ENCODE assay signal across 1 cellular context in the genomic region with DNA sequence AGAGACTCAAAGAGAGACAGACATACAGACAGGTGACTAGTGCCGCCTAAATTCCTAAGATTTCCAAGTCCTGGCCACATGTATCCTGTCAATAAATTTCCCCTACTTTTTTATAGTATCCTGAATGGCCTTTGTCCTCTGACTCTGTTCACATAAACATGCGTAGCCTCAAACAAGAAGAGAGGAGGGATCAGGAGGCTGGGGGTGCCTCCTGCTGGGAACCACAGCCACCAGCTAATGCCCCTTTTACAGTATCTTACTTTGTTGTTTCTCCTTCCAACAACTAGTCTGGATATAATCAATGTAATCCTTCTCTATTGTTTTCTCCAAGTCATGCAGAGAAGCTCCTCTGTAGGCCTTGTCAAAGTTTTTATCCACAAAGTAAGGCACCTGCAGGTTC.
TF ChIP-seq lines count a peak whose summit lies in the region.

No MANE protein-coding gene starts in this region.

TF ChIP-seq in endothelial cell of umbilical vein, 7 proteins besides CTCF, POLR2A, EP300 and RAD21:
- TF ChIP-seq FOS (IDR thresholded peaks at IDR 0.05; ENCODE audit: borderline replicate concordance, insufficient read depth, low read length) (no peak), MYC (IDR thresholded peaks at IDR 0.05; ENCODE audit: low read depth, low read length) (no peak), EZH2 (IDR thresholded peaks at IDR 0.05; ENCODE audit: borderline replicate concordance, low read depth, low read length, severe bottlenecking) (no peak), GATA2 (IDR thresholded peaks at IDR 0.05; ENCODE audit: insufficient read depth, insufficient read length, low read depth, low read length) (no peak), JUN (IDR thresholded peaks at IDR 0.05; ENCODE audit: borderline replicate concordance, insufficient read depth, insufficient read length, low read depth) (no peak), POLR2AphosphoS5 (IDR thresholded peaks at IDR 0.05; ENCODE audit: insufficient read depth, low read depth, low read length) (no peak)
- TF ChIP-seq, protein P1, sequence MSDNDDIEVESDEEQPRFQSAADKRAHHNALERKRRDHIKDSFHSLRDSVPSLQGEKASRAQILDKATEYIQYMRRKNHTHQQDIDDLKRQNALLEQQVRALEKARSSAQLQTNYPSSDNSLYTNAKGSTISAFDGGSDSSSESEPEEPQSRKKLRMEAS (IDR thresholded peaks at IDR 0.05; ENCODE audit: insufficient read depth, insufficient read length), result no peak
